ENCODE assay signal across 11 cellular contexts in genomic region chr12:104460041-104460757, GRCh38. TPM values are rescaled to one million over a fixed set of nuclear protein-coding genes. Genes with fewer than 3 reads are reported as not detected.
A peak's percentile ranks its signal among the peaks of the same experiment; 100 is the strongest.
DNase-seq lines count a peak whose midpoint lies in the region; ATAC-seq and TF ChIP-seq lines count a peak whose summit lies in the region.
"Had no signal": no experiment of that assay in that cellular context is flagged by ENCODE, and none has a peak within 500 bp of the region (broad histone marks: within the 10 kb centered on the region; RNA-seq: fewer than 3 reads in every experiment).

No MANE protein-coding gene starts in this region.

- H3K27ac ChIP-seq in RWPE1 (0 out of 2 replicates have a peak overlapping the region, but pooled peaks have one; percentile 16), endodermal cell (ENCODE audit: low read depth, low read length) (no peak overlapping the region), spleen (peak overlapping the region; percentile 84 to 93 (median 90)), prostate gland (no peak overlapping the region)

- H3K27me3 ChIP-seq in endodermal cell (ENCODE audit: control insufficient read depth, insufficient read depth, low read length, poor library complexity, severe bottlenecking) (no peaks in the 10 kb centered on the region), spleen (replicated peaks in 1 of 7) (no peaks in the 10 kb centered on the region), prostate gland (replicated peaks; ENCODE audit: insufficient read depth) (no peaks in the 10 kb centered on the region)

- no peak overlapping the region for H3K27ac Mint-ChIP-seq in endodermal cell

- peaks cover 11% of the 10 kb centered on the region for H3K4me1 ChIP-seq in endodermal cell (ENCODE audit: control insufficient read depth, insufficient read depth, low read length)
- H3K4me1 ChIP-seq in spleen = peaks cover 52 to 90% (median 72%) of the 10 kb centered on the region in 6 donors
- no peaks in the 10 kb centered on the region for H3K4me1 ChIP-seq in prostate gland (replicated peaks)

- DNase-seq in GM12865 (ENCODE audit: low read depth) = peak; percentile 13
- no peak for DNase-seq in RWPE1 (ENCODE audit: low spot score)
- peak; percentile 45 for DNase-seq in endodermal cell
- no peak for DNase-seq in spleen
- no peak for DNase-seq in prostate gland (ENCODE audit: low spot score)
- DNase-seq: GDM1, left ventricle myocardium superior, NCI-H524, small intestine had no signal

- 80 to 100% methylated on average over 3 to 9 of the region's 10 CpGs for WGBS in endodermal cell (ENCODE audit: insufficient coverage in 1 of 2, insufficient read length in 1 of 2), 2 experiments
- 46 to 59% (median 51%) methylated on average over 10 of the region's 10 CpGs for WGBS in spleen, 5 donors
- WGBS in prostate gland = 67% methylated on average over 10 of the region's 10 CpGs

- H3K4me3 ChIP-seq in GM12865 (ENCODE audit: low read depth, low read length) (peak overlapping the region; percentile 79), endodermal cell (ENCODE audit: low read length) (peak overlapping the region; percentile 90), spleen (peak overlapping the region in 5 of 8 donors; percentile 9 to 99 (median 94)), prostate gland (no peak overlapping the region)

- H3K4me1 Mint-ChIP-seq in endodermal cell = peaks cover 34% of the 10 kb centered on the region

- CTCF ChIA-PET in RWPE1 (lab: Yijun Ruan, JAX) = interaction anchor here (0.8 to 1.6 kb wide), 3 partner anchors 25 to 78 kb away, joined by 3 to 7 read pairs (median 3); no protein-coding TSS in a partner anchor

- peaks cover 12% of the 10 kb centered on the region for H3K27me3 Mint-ChIP-seq in endodermal cell (ENCODE audit: insufficient read depth)

- TF ChIP-seq POLR2A in spleen (IDR thresholded peaks at IDR 0.05) (no peak), prostate gland (IDR thresholded peaks at IDR 0.05) (no peak)

- H3K9me3 ChIP-seq in endodermal cell (ENCODE audit: control insufficient read depth, low read length) = no peaks in the 10 kb centered on the region
- no peaks in the 10 kb centered on the region for H3K9me3 ChIP-seq in spleen
- no peaks in the 10 kb centered on the region for H3K9me3 ChIP-seq in prostate gland

- POLR2A ChIA-PET in RWPE1 (lab: Yijun Ruan, JAX; ENCODE audit: low non-redundant PET) = no interaction called here

- peak overlapping the region; percentile 91 for H3K4me3 Mint-ChIP-seq in endodermal cell

- no peaks in the 10 kb centered on the region for H3K9me3 Mint-ChIP-seq in endodermal cell

- H3K36me3 Mint-ChIP-seq in endodermal cell (ENCODE audit: low read depth) = peaks cover 5% of the 10 kb centered on the region

- ATAC-seq in GM21737 (IDR thresholded peaks at IDR 0.05; ENCODE audit: unreplicated experiment) (no peak), GM18858 (IDR thresholded peaks at IDR 0.05; ENCODE audit: unreplicated experiment) (no peak)
- ATAC-seq: left ventricle myocardium superior had no signal

- H3K36me3 ChIP-seq in endodermal cell (ENCODE audit: control insufficient read depth, insufficient read depth, low read length) (no peaks in the 10 kb centered on the region), spleen (no peaks in the 10 kb centered on the region), prostate gland (no peaks in the 10 kb centered on the region)

- intact Hi-C loops in spleen (cut with DNase I; ENCODE audit: low total_unique reads) = no loop called here
- intact Hi-C loops in prostate gland (cut with DNase I) = no loop called here

- H3K9ac ChIP-seq in endodermal cell (ENCODE audit: extremely low read depth, low read length, poor library complexity, severe bottlenecking) = no peak overlapping the region

- TF ChIP-seq CTCF in GM12865 (IDR thresholded peaks at IDR 0.05; ENCODE audit: insufficient read depth, low read depth, low read length, missing control alignments) = no peak
- no peak for TF ChIP-seq CTCF in RWPE1 (conservative IDR thresholded peaks at IDR 0.05; ENCODE audit: low read depth)
- TF ChIP-seq CTCF in endodermal cell (conservative IDR thresholded peaks at IDR 0.05) = no peak
- no peak for TF ChIP-seq CTCF in spleen (IDR thresholded peaks at IDR 0.05 in 8 of 11, conservative IDR thresholded peaks at IDR 0.05 in 3 of 11)
- TF ChIP-seq CTCF in prostate gland (IDR thresholded peaks at IDR 0.05) = no peak

RNA-seq across cellular contexts. Expression of gene CHST11, which starts 3.5 kb away (rescaled TPM):
- total RNA-seq in endodermal cell (10 to 100 TPM; 30.7 to 36.2 TPM), spleen (10 to 100 TPM; 45.0 to 65.1 (median 56.1) TPM), prostate gland (10 to 100 TPM; 10.4 to 25.4 TPM)
- polyA plus RNA-seq in endodermal cell (2013, experiment 1 of 2) = 17.3 TPM
- polyA plus RNA-seq in endodermal cell (2013, experiment 2 of 2) = 17.2 TPM
- 1 to 10 TPM; 5.2 to 6.1 (median 5.8) TPM for polyA plus RNA-seq in spleen

Comparison
In these comparisons a context has a peak if more than half of its experiments do, and no peak if none do; other contexts are left out.
1. DNase-seq: peak in GM12865 (single experiment) and endodermal cell (single experiment); none in RWPE1 (single experiment), spleen (single experiment) and prostate gland (single experiment).
2. H3K4me3 ChIP-seq: peak in GM12865 (single experiment), endodermal cell (single experiment) and spleen (5 of 8); none in prostate gland (0 of 2).
3. H3K27ac ChIP-seq: peak in RWPE1 (single experiment) and spleen (8 of 8); none in endodermal cell (single experiment) and prostate gland (0 of 2).